In genomic region chr15:91866971-91867372, GRCh38 we compare ENCODE assay signal across 9 cellular contexts. TPM values are rescaled to one million over a fixed set of nuclear protein-coding genes. Genes with fewer than 3 reads are reported as not detected.
DNase-seq lines count a peak whose midpoint lies in the region; ATAC-seq and TF ChIP-seq lines count a peak whose summit lies in the region.
"Had no signal": no experiment of that assay in that cellular context is flagged by ENCODE, and none has a peak within 500 bp of the region (broad histone marks: within the 10 kb centered on the region; RNA-seq: fewer than 3 reads in every experiment).

No MANE protein-coding gene starts in this region.

- H3K4me2 ChIP-seq in GM23248 (ENCODE audit: unreplicated experiment) (peak overlapping the region; percentile 67), PC-3 (ENCODE audit: low read length) (peak overlapping the region; percentile 64), smooth muscle cell (peak overlapping the region; percentile 20)
- H3K4me2 ChIP-seq: KMS-11 had no signal

- H3K27me3 ChIP-seq in GM23248 (replicated peaks; ENCODE audit: insufficient read depth), result no peaks in the 10 kb centered on the region
- H3K27me3 ChIP-seq in PC-3 (ENCODE audit: low read length), result no peaks in the 10 kb centered on the region
- H3K27me3 ChIP-seq in gastroesophageal sphincter, result no peaks in the 10 kb centered on the region
- H3K27me3 ChIP-seq in smooth muscle cell (ENCODE audit: low read depth), result no peaks in the 10 kb centered on the region
- no peaks in the 10 kb centered on the region for H3K27me3 ChIP-seq in A673 (replicated peaks; ENCODE audit: insufficient read depth, low read depth, low read length, poor library complexity)

- peaks cover 2% of the 10 kb centered on the region for H3K9me3 Mint-ChIP-seq in activated CD4-positive, alpha-beta memory T cell treated with anti-CD3 and anti-CD28 coated beads, Interleukin-2, amount 10 ng/mL, durations not matched to agents 7 days and 5 days

- H3F3A ChIP-seq in GM23248 (ENCODE audit: insufficient read depth) (peaks cover 32% of the 10 kb centered on the region), PC-3 (ENCODE audit: low read length, unreplicated experiment) (no peaks in the 10 kb centered on the region), smooth muscle cell (ENCODE audit: low read depth) (no peaks in the 10 kb centered on the region)

- no peaks in the 10 kb centered on the region for H3K9me2 ChIP-seq in GM23248 (ENCODE audit: insufficient read depth)
- no peaks in the 10 kb centered on the region for H3K9me2 ChIP-seq in PC-3 (replicated peaks; ENCODE audit: low read length)

- no peak for TF ChIP-seq POLR2A in gastroesophageal sphincter (IDR thresholded peaks at IDR 0.05)

- H3K4me1 ChIP-seq in GM23248 (ENCODE audit: insufficient read depth), result peaks cover 30% of the 10 kb centered on the region
- peaks cover 30% of the 10 kb centered on the region for H3K4me1 ChIP-seq in PC-3 (ENCODE audit: insufficient read depth, low read length)
- H3K4me1 ChIP-seq in gastroesophageal sphincter, result peaks cover 9 to 76% (median 48%) of the 10 kb centered on the region in 3 donors
- H3K4me1 ChIP-seq in smooth muscle cell (ENCODE audit: low read depth), result peaks cover 4% of the 10 kb centered on the region
- H3K4me1 ChIP-seq in A673 (ENCODE audit: insufficient read depth, low read length, poor library complexity, severe bottlenecking), result no peaks in the 10 kb centered on the region

- TF ChIP-seq EP300 in gastroesophageal sphincter (IDR thresholded peaks at IDR 0.05), result no peak

- intact Hi-C loops in PC-3 (cut with micrococcal nuclease) (no loop called here), A673 (cut with micrococcal nuclease; ENCODE audit: unreplicated experiment) (no loop called here)

- H3K36me3 ChIP-seq in GM23248 (ENCODE audit: low read depth), result no peaks in the 10 kb centered on the region
- H3K36me3 ChIP-seq in PC-3 (ENCODE audit: low read depth, low read length), result no peaks in the 10 kb centered on the region
- no peaks in the 10 kb centered on the region for H3K36me3 ChIP-seq in gastroesophageal sphincter
- no peaks in the 10 kb centered on the region for H3K36me3 ChIP-seq in smooth muscle cell (ENCODE audit: low read depth)
- H3K36me3 ChIP-seq in A673 (ENCODE audit: insufficient read depth, low read length, poor library complexity, severe bottlenecking), result no peaks in the 10 kb centered on the region

- H3K4me3 Mint-ChIP-seq in activated CD4-positive, alpha-beta memory T cell treated with anti-CD3 and anti-CD28 coated beads, Interleukin-2, amount 10 ng/mL, durations not matched to agents 7 days and 5 days, result no peak overlapping the region

- H2AFZ ChIP-seq in GM23248, result peak overlapping the region; percentile 79
- peak overlapping the region; percentile 65 for H2AFZ ChIP-seq in PC-3 (ENCODE audit: low read length)
- H2AFZ ChIP-seq in smooth muscle cell (ENCODE audit: low read depth), result no peak overlapping the region

- H3K27ac ChIP-seq in GM23248 (peak overlapping the region; percentile 92), PC-3 (ENCODE audit: low read length) (peak overlapping the region; percentile 65), gastroesophageal sphincter (peak overlapping the region; percentile 21 to 93 (median 85)), smooth muscle cell (ENCODE audit: low read depth) (peak overlapping the region; percentile 59), A673 (ENCODE audit: low read depth, low read length, poor library complexity, severe bottlenecking) (no peak overlapping the region)
- H3K27ac ChIP-seq: KMS-11 had no signal

- H3K9me3 ChIP-seq in GM23248 (ENCODE audit: low read depth), result no peaks in the 10 kb centered on the region
- no peaks in the 10 kb centered on the region for H3K9me3 ChIP-seq in PC-3 (ENCODE audit: low read length)
- H3K9me3 ChIP-seq in gastroesophageal sphincter, result no peaks in the 10 kb centered on the region
- no peaks in the 10 kb centered on the region for H3K9me3 ChIP-seq in smooth muscle cell (replicated peaks; ENCODE audit: low read depth)
- H3K9me3 ChIP-seq in A673 (ENCODE audit: low read depth, low read length, poor library complexity, severe bottlenecking), result no peaks in the 10 kb centered on the region

- CTCF ChIA-PET in PC-3 (lab: Charles Lee), result no interaction called here
- CTCF ChIA-PET in activated CD4-positive, alpha-beta memory T cell treated with anti-CD3 and anti-CD28 coated beads, Interleukin-2, amount 10 ng/mL, durations not matched to agents 7 days and 5 days (lab: Charles Lee), result interaction anchor here (0.9 to 2.5 kb wide), 4 partner anchors 13 to 230 kb away, joined by 3 to 9 read pairs (median 4); partner anchors contain the start of gene SLCO3A1
- CTCF ChIA-PET in A673 (lab: Charles Lee), result interaction anchor here (0.6 kb wide), 1 partner anchor 161 kb away, joined by 5 read pairs; no protein-coding TSS in a partner anchor

- no peaks in the 10 kb centered on the region for H3K27me3 Mint-ChIP-seq in activated CD4-positive, alpha-beta memory T cell treated with anti-CD3 and anti-CD28 coated beads, Interleukin-2, amount 10 ng/mL, durations not matched to agents 7 days and 5 days

- TF ChIP-seq CTCF in PC-3 (conservative IDR thresholded peaks at IDR 0.05; ENCODE audit: low read depth, low read length) (no peak), gastroesophageal sphincter (IDR thresholded peaks at IDR 0.05) (no peak), smooth muscle cell (IDR thresholded peaks at IDR 0.05; ENCODE audit: borderline replicate concordance, insufficient read depth, poor library complexity, severe bottlenecking) (no peak), A673 (conservative IDR thresholded peaks at IDR 0.05; ENCODE audit: low read depth, low read length) (no peak)

- 5 to 6% methylated on average over 8 of the region's 8 CpGs for WGBS in GM23248 (ENCODE audit: low coverage in 1 of 2, low lambda C conversion rate in 2 of 2, missing lambda C conversion rate in 2 of 2), 2 experiments
- 22 to 23% methylated on average over 3 to 7 of the region's 8 CpGs for WGBS in gastroesophageal sphincter (ENCODE audit: low coverage in 1 of 2), 2 donors
- 84% methylated on average over 8 of the region's 8 CpGs for WGBS in smooth muscle cell (ENCODE audit: low lambda C conversion rate)

- DNase-seq in GM23248, result peak; percentile 64
- no peak for DNase-seq in PC-3
- no peak for DNase-seq in smooth muscle cell (lab: John Stamatoyannopoulos, UW; ENCODE audit: unreplicated experiment)
- DNase-seq in GF-D8 (lab: John Stamatoyannopoulos, UW), result no peak
- DNase-seq in activated CD4-positive, alpha-beta memory T cell treated with anti-CD3 and anti-CD28 coated beads, Interleukin-2, amount 10 ng/mL, durations not matched to agents 7 days and 5 days, result no peak
- no peak for DNase-seq in A673 (ENCODE audit: low spot score)

- POLR2A ChIA-PET in PC-3 (lab: Charles Lee; ENCODE audit: unreplicated experiment) (interaction anchor here (0.6 kb wide), 1 partner anchor 12 kb away, joined by 3 read pairs; no protein-coding TSS in a partner anchor), A673 (lab: Charles Lee; ENCODE audit: low non-redundant PET) (no interaction called here)
- POLR2A ChIA-PET in activated CD4-positive, alpha-beta memory T cell treated with anti-CD3 and anti-CD28 coated beads, Interleukin-2, amount 10 ng/mL, durations not matched to agents 7 days and 5 days (lab: Charles Lee), result interaction anchor here (1.3 to 5.9 kb wide), 2 partner anchors 9 to 13 kb away, joined by 3 to 47 read pairs; partner anchors contain the start of gene SLCO3A1

- in situ Hi-C loops in GM23248 (cut with MboI), result loop anchor here (10.0 kb wide), 1 partner anchor 208 kb away; no protein-coding TSS in a partner anchor

- peaks cover 81% of the 10 kb centered on the region for H3K4me1 Mint-ChIP-seq in activated CD4-positive, alpha-beta memory T cell treated with anti-CD3 and anti-CD28 coated beads, Interleukin-2, amount 10 ng/mL, durations not matched to agents 7 days and 5 days

- peaks cover 15% of the 10 kb centered on the region for H3K36me3 Mint-ChIP-seq in activated CD4-positive, alpha-beta memory T cell treated with anti-CD3 and anti-CD28 coated beads, Interleukin-2, amount 10 ng/mL, durations not matched to agents 7 days and 5 days (ENCODE audit: low read depth)

- no peak overlapping the region for H3K27ac Mint-ChIP-seq in activated CD4-positive, alpha-beta memory T cell treated with anti-CD3 and anti-CD28 coated beads, Interleukin-2, amount 10 ng/mL, durations not matched to agents 7 days and 5 days

- peaks cover 28% of the 10 kb centered on the region; the same call in 1 of the 2 replicates for H3K79me2 ChIP-seq in GM23248 (ENCODE audit: insufficient read depth)
- no peaks in the 10 kb centered on the region for H3K79me2 ChIP-seq in PC-3 (ENCODE audit: low read length)
- H3K79me2 ChIP-seq in smooth muscle cell (ENCODE audit: low read depth), result no peaks in the 10 kb centered on the region

- H3K9ac ChIP-seq in GM23248 (peak overlapping the region; percentile 70), PC-3 (ENCODE audit: low read length) (no peak overlapping the region; the same call in 1 of the 2 replicates), smooth muscle cell (ENCODE audit: low read depth) (no peak overlapping the region)
- H3K9ac ChIP-seq: KMS-11 had no signal

- BruUV-seq in PC-3 (replicated peaks; lab: Mats Ljungman, UMichigan), result no TSS peak
- BruUV-seq in A673 (replicated peaks; lab: Mats Ljungman, UMichigan), result no TSS peak

- H4K20me1 ChIP-seq in GM23248 (ENCODE audit: insufficient read depth) (no peaks in the 10 kb centered on the region), PC-3 (ENCODE audit: low read length) (no peaks in the 10 kb centered on the region), smooth muscle cell (ENCODE audit: low read depth) (no peaks in the 10 kb centered on the region)

- peak overlapping the region; percentile 47 for H3K4me3 ChIP-seq in GM23248
- H3K4me3 ChIP-seq in PC-3 (ENCODE audit: low read length), result no peak overlapping the region
- H3K4me3 ChIP-seq in gastroesophageal sphincter, result no peak overlapping the region
- H3K4me3 ChIP-seq in smooth muscle cell, result no peak overlapping the region
- no peak overlapping the region for H3K4me3 ChIP-seq in A673 (ENCODE audit: low read depth, low read length, poor library complexity, severe bottlenecking)

- ATAC-seq in PC-3, result no peak
- ATAC-seq in gastroesophageal sphincter, result peak; percentile 46
- ATAC-seq in GM18517 (IDR thresholded peaks at IDR 0.05; ENCODE audit: unreplicated experiment), result no peak

RNA-seq across cellular contexts. Expression of gene SLCO3A1, which starts 13.5 kb away (rescaled TPM):
- 0.38 and 1.9 TPM in 2 replicates for total RNA-seq in GM23248 (2014; rRNA removed; shearing (Covaris generic))
- polyA plus RNA-seq in GM23248 (2016; fragmentation: Nextera tagmentation; extraction: Ambion mirVana) (5.7 and 6.9 TPM in 2 replicates), smooth muscle cell (1.3 and 4.7 TPM in 2 replicates)
- total RNA-seq in PC-3 (2014; rRNA removed) (0.07 and 0.35 TPM in 2 replicates), gastroesophageal sphincter (10 to 100 TPM; 10.1 to 14.4 (median 12.1) TPM), smooth muscle cell (1.0 and 12.6 TPM in 2 replicates), A673 (2021) (16.6 and 17.7 TPM in 2 replicates)
- total RNA-seq in activated CD4-positive, alpha-beta memory T cell treated with anti-CD3 and anti-CD28 coated beads, Interleukin-2, amount 10 ng/mL, durations not matched to agents 7 days and 5 days, result 10 to 100 TPM; 48.8 to 52.6 TPM
